24 cellular contexts compared by ENCODE assay signal in the genomic region with DNA sequence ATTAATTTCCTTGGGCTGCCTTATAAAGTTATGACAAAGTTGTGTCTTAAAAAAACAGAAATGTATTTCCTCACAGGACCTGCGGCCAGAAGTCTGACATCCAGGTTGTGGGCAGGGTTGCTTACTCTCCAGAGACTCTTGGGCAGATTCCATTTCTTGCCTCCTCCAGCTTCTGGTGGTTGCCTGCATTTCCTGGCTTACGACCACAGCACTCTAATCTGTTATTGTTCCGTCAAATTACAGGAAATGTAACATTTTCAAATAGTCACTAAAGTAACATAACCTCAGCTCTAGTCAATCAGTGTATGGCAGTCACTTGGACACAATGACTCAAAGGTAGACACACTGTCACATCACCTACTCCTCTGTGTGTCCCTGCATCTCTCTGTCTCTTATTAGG.
DNase-seq lines count a peak whose midpoint lies in the region; ATAC-seq and TF ChIP-seq lines count a peak whose summit lies in the region.
"Had no signal": no experiment of that assay in that cellular context is flagged by ENCODE, and none has a peak within 500 bp of the region (broad histone marks: within the 10 kb centered on the region; RNA-seq: fewer than 3 reads in every experiment).

No MANE protein-coding gene starts in this region.

- CTCF ChIA-PET in activated CD8-positive, alpha-beta memory T cell treated with anti-CD3 and anti-CD28 coated beads, Interleukin-2, amount 10 ng/mL, durations not matched to agents 7 days and 5 days (lab: Charles Lee) = no interaction called here

- no peak for DNase-seq in activated CD8-positive, alpha-beta memory T cell treated with anti-CD3 and anti-CD28 coated beads, Interleukin-2, amount 10 ng/mL, durations not matched to agents 7 days and 5 days
- DNase-seq in activated CD8-positive, alpha-beta memory T cell treated with anti-CD3 and anti-CD28 coated beads, Interleukin-2, amount 50 U/mL, for 4 hours = no peak
- peak; percentile 41 for DNase-seq in LHCN-M2 (ENCODE audit: low read depth)
- peak; percentile 83 for DNase-seq in astrocyte of the cerebellum (ENCODE audit: low read depth)
- DNase-seq in neural crest cell (ENCODE audit: low read depth, low spot score) = no peak
- DNase-seq in NCI-H526 (lab: John Stamatoyannopoulos, UW) = no peak
- DNase-seq in activated T-helper 2 cell treated with anti-CD3 and anti-CD28 coated beads, Interferon-gamma antibody, Interleukin-2, Interleukin-4, amounts not matched to agents 10 μg/mL and 5 μg/mL and 100 μg/mL, durations not matched to agents 14 hours and 24 hours and 36 hours (ENCODE audit: low spot score) = no peak
- DNase-seq in NAMALWA (ENCODE audit: low spot score) = no peak
- DNase-seq: activated CD4-positive, alpha-beta T cell treated with anti-CD3 and anti-CD28 coated beads, Interleukin-2, amount 10 ng/mL, durations not matched to agents 24 days and 14 days; activated T-cell treated with anti-CD3 and anti-CD28 coated beads, Interleukin-2, amount 50 U/mL, for 48 hours; amniotic stem cell; CD8-positive, alpha-beta memory T cell; colonic mucosa; glutamatergic neuron; NCI-H2081 treated with DMSO at 0.1 percent for 48 hours; NCI-H526 treated with DMSO at 0.1 percent for 48 hours; stimulated activated naive B cell treated with anti-CD40 and anti-IgM and Interleukin-4, amounts not matched to agents 10 μg/mL and 1 μg/mL and 100 μg/mL, for 72 hours; T-helper 9 cell; uterus had no signal

- in situ Hi-C loops in astrocyte of the cerebellum (cut with HindIII; ENCODE audit: low sequenced_read_pairs) = no loop called here

- no peaks in the 10 kb centered on the region for H3K9me3 Mint-ChIP-seq in activated CD8-positive, alpha-beta memory T cell treated with anti-CD3 and anti-CD28 coated beads, Interleukin-2, amount 10 ng/mL, durations not matched to agents 7 days and 5 days (ENCODE audit: low read depth)
- no peaks in the 10 kb centered on the region for H3K9me3 Mint-ChIP-seq in neural crest cell
- H3K9me3 Mint-ChIP-seq in activated T-helper 2 cell treated with anti-CD3 and anti-CD28 coated beads, Interferon-gamma antibody, Interleukin-2, Interleukin-4, amounts not matched to agents 10 μg/mL and 5 μg/mL and 100 μg/mL, durations not matched to agents 14 hours and 24 hours and 36 hours = no peaks in the 10 kb centered on the region
- H3K9me3 Mint-ChIP-seq: activated CD4-positive, alpha-beta T cell treated with anti-CD3 and anti-CD28 coated beads, Interleukin-2, amount 10 ng/mL, durations not matched to agents 24 days and 14 days; CD8-positive, alpha-beta memory T cell; GM23338; naive thymus-derived CD8-positive, alpha-beta T cell; stimulated activated naive B cell treated with anti-CD40 and anti-IgM and Interleukin-4, amounts not matched to agents 10 μg/mL and 1 μg/mL and 100 μg/mL, for 72 hours had no signal

- H3K27ac Mint-ChIP-seq in activated CD8-positive, alpha-beta memory T cell treated with anti-CD3 and anti-CD28 coated beads, Interleukin-2, amount 10 ng/mL, durations not matched to agents 7 days and 5 days = no peak overlapping the region
- H3K27ac Mint-ChIP-seq in neural crest cell (ENCODE audit: unreplicated experiment) = peak overlapping the region; percentile 63
- H3K27ac Mint-ChIP-seq in activated T-helper 2 cell treated with anti-CD3 and anti-CD28 coated beads, Interferon-gamma antibody, Interleukin-2, Interleukin-4, amounts not matched to agents 10 μg/mL and 5 μg/mL and 100 μg/mL, durations not matched to agents 14 hours and 24 hours and 36 hours = no peak overlapping the region
- H3K27ac Mint-ChIP-seq: activated CD4-positive, alpha-beta T cell treated with anti-CD3 and anti-CD28 coated beads, Interleukin-2, amount 10 ng/mL, durations not matched to agents 24 days and 14 days; CD8-positive, alpha-beta memory T cell; GM23338; stimulated activated naive B cell treated with anti-CD40 and anti-IgM and Interleukin-4, amounts not matched to agents 10 μg/mL and 1 μg/mL and 100 μg/mL, for 72 hours had no signal

- H3K4me3 Mint-ChIP-seq in activated CD8-positive, alpha-beta memory T cell treated with anti-CD3 and anti-CD28 coated beads, Interleukin-2, amount 10 ng/mL, durations not matched to agents 7 days and 5 days = no peak overlapping the region
- H3K4me3 Mint-ChIP-seq in neural crest cell = no peak overlapping the region
- no peak overlapping the region for H3K4me3 Mint-ChIP-seq in activated T-helper 2 cell treated with anti-CD3 and anti-CD28 coated beads, Interferon-gamma antibody, Interleukin-2, Interleukin-4, amounts not matched to agents 10 μg/mL and 5 μg/mL and 100 μg/mL, durations not matched to agents 14 hours and 24 hours and 36 hours (ENCODE audit: low read depth)
- H3K4me3 Mint-ChIP-seq: activated CD4-positive, alpha-beta T cell treated with anti-CD3 and anti-CD28 coated beads, Interleukin-2, amount 10 ng/mL, durations not matched to agents 24 days and 14 days; GM23338; stimulated activated naive B cell treated with anti-CD40 and anti-IgM and Interleukin-4, amounts not matched to agents 10 μg/mL and 1 μg/mL and 100 μg/mL, for 72 hours had no signal

- no peaks in the 10 kb centered on the region for H3K36me3 Mint-ChIP-seq in activated CD8-positive, alpha-beta memory T cell treated with anti-CD3 and anti-CD28 coated beads, Interleukin-2, amount 10 ng/mL, durations not matched to agents 7 days and 5 days
- peaks cover 3% of the 10 kb centered on the region for H3K36me3 Mint-ChIP-seq in neural crest cell (ENCODE audit: low read depth)
- H3K36me3 Mint-ChIP-seq in activated T-helper 2 cell treated with anti-CD3 and anti-CD28 coated beads, Interferon-gamma antibody, Interleukin-2, Interleukin-4, amounts not matched to agents 10 μg/mL and 5 μg/mL and 100 μg/mL, durations not matched to agents 14 hours and 24 hours and 36 hours (ENCODE audit: low read depth) = no peaks in the 10 kb centered on the region
- H3K36me3 Mint-ChIP-seq: CD8-positive, alpha-beta memory T cell; naive thymus-derived CD8-positive, alpha-beta T cell; stimulated activated naive B cell treated with anti-CD40 and anti-IgM and Interleukin-4, amounts not matched to agents 10 μg/mL and 1 μg/mL and 100 μg/mL, for 72 hours had no signal

- H3K4me3 ChIP-seq in astrocyte of the cerebellum (ENCODE audit: low read depth, low read length) = no peak overlapping the region
- H3K4me3 ChIP-seq: colonic mucosa, GM23338, lung, prostate gland, SJCRH30, uterus had no signal

- peaks cover 5% of the 10 kb centered on the region for H3K27me3 Mint-ChIP-seq in activated CD8-positive, alpha-beta memory T cell treated with anti-CD3 and anti-CD28 coated beads, Interleukin-2, amount 10 ng/mL, durations not matched to agents 7 days and 5 days
- no peaks in the 10 kb centered on the region for H3K27me3 Mint-ChIP-seq in neural crest cell (ENCODE audit: low read depth)
- no peaks in the 10 kb centered on the region for H3K27me3 Mint-ChIP-seq in activated T-helper 2 cell treated with anti-CD3 and anti-CD28 coated beads, Interferon-gamma antibody, Interleukin-2, Interleukin-4, amounts not matched to agents 10 μg/mL and 5 μg/mL and 100 μg/mL, durations not matched to agents 14 hours and 24 hours and 36 hours (ENCODE audit: low read depth)
- H3K27me3 Mint-ChIP-seq: stimulated activated naive B cell treated with anti-CD40 and anti-IgM and Interleukin-4, amounts not matched to agents 10 μg/mL and 1 μg/mL and 100 μg/mL, for 72 hours had no signal

- TF ChIP-seq CTCF in astrocyte of the cerebellum (IDR thresholded peaks at IDR 0.05; ENCODE audit: low read depth, low read length, missing control alignments) = no peak
- TF ChIP-seq CTCF in neural crest cell (conservative IDR thresholded peaks at IDR 0.05) = no peak

- ATAC-seq in activated CD8-positive, alpha-beta memory T cell treated with anti-CD3 and anti-CD28 coated beads, Interleukin-2, amount 10 ng/mL, durations not matched to agents 7 days and 5 days = peak; percentile 30
- ATAC-seq: GM23338; stimulated activated naive B cell treated with anti-CD40 and anti-IgM and Interleukin-4, amounts not matched to agents 10 μg/mL and 1 μg/mL and 100 μg/mL, for 72 hours had no signal

- H3K4me1 Mint-ChIP-seq in activated CD8-positive, alpha-beta memory T cell treated with anti-CD3 and anti-CD28 coated beads, Interleukin-2, amount 10 ng/mL, durations not matched to agents 7 days and 5 days = no peaks in the 10 kb centered on the region
- no peaks in the 10 kb centered on the region for H3K4me1 Mint-ChIP-seq in neural crest cell
- H3K4me1 Mint-ChIP-seq in activated T-helper 2 cell treated with anti-CD3 and anti-CD28 coated beads, Interferon-gamma antibody, Interleukin-2, Interleukin-4, amounts not matched to agents 10 μg/mL and 5 μg/mL and 100 μg/mL, durations not matched to agents 14 hours and 24 hours and 36 hours (ENCODE audit: low read depth) = no peaks in the 10 kb centered on the region
- H3K4me1 Mint-ChIP-seq: stimulated activated naive B cell treated with anti-CD40 and anti-IgM and Interleukin-4, amounts not matched to agents 10 μg/mL and 1 μg/mL and 100 μg/mL, for 72 hours had no signal

- intact Hi-C loops in activated T-helper 2 cell treated with anti-CD3 and anti-CD28 coated beads, Interferon-gamma antibody, Interleukin-2, Interleukin-4, amounts not matched to agents 10 μg/mL and 5 μg/mL and 100 μg/mL, durations not matched to agents 14 hours and 24 hours and 36 hours (cut with micrococcal nuclease) = no loop called here

Comparison
In these comparisons a context has a peak if more than half of its experiments do, and no peak if none do; other contexts are left out.
1. DNase-seq: peak in LHCN-M2 (single experiment) and astrocyte of the cerebellum (single experiment); none in activated CD8-positive, alpha-beta memory T cell treated with anti-CD3 and anti-CD28 coated beads, Interleukin-2, amount 10 ng/mL, durations not matched to agents 7 days and 5 days (single experiment), activated CD8-positive, alpha-beta memory T cell treated with anti-CD3 and anti-CD28 coated beads, Interleukin-2, amount 50 U/mL, for 4 hours (single experiment), neural crest cell (single experiment), NCI-H526 (0 of 2), activated T-helper 2 cell treated with anti-CD3 and anti-CD28 coated beads, Interferon-gamma antibody, Interleukin-2, Interleukin-4, amounts not matched to agents 10 μg/mL and 5 μg/mL and 100 μg/mL, durations not matched to agents 14 hours and 24 hours and 36 hours (single experiment) and NAMALWA (single experiment).